ENCODE assay signal across 14 cellular contexts in genomic region chr16:30882429-30883310, GRCh38. TPM values are rescaled to one million over a fixed set of nuclear protein-coding genes. Genes with fewer than 3 reads are reported as not detected.
DNase-seq lines count a peak whose midpoint lies in the region; ATAC-seq and TF ChIP-seq lines count a peak whose summit lies in the region.
"Had no signal": no experiment of that assay in that cellular context is flagged by ENCODE, and none has a peak within 500 bp of the region (broad histone marks: within the 10 kb centered on the region; RNA-seq: fewer than 3 reads in every experiment).

No MANE protein-coding gene starts in this region.

- intact Hi-C loops in CD14-positive monocyte (cut with micrococcal nuclease) = no loop called here

- H3K4me1 Mint-ChIP-seq in CD14-positive monocyte = peaks cover 4% of the 10 kb centered on the region
- H3K4me1 Mint-ChIP-seq in activated CD8-positive, alpha-beta T cell treated with anti-CD3 and anti-CD28 coated beads, Interleukin-2, amount 10 ng/mL, durations not matched to agents 7 days and 5 days (ENCODE audit: low read depth) = peaks cover 34% of the 10 kb centered on the region
- peaks cover 20 to 42% (median 24%) of the 10 kb centered on the region in 3 donors for H3K4me1 Mint-ChIP-seq in naive B cell

- H3K36me3 ChIP-seq in H7 (replicated peaks; ENCODE audit: control insufficient read depth, insufficient read depth, low read length) = no peaks in the 10 kb centered on the region; the same call in 1 of the 2 replicates

- H3K27me3 ChIP-seq in H7 (ENCODE audit: control insufficient read depth, insufficient read depth, low read length) = no peaks in the 10 kb centered on the region

- no peaks in the 10 kb centered on the region for H3K9me3 Mint-ChIP-seq in CD14-positive monocyte
- H3K9me3 Mint-ChIP-seq in activated CD8-positive, alpha-beta T cell treated with anti-CD3 and anti-CD28 coated beads, Interleukin-2, amount 10 ng/mL, durations not matched to agents 7 days and 5 days (ENCODE audit: insufficient read depth) = no peaks in the 10 kb centered on the region
- H3K9me3 Mint-ChIP-seq in naive B cell = no peaks in the 10 kb centered on the region
- H3K9me3 Mint-ChIP-seq: CD4-positive, alpha-beta T cell; IgD-negative memory B cell had no signal

- H3K27ac Mint-ChIP-seq in CD14-positive monocyte = peak overlapping the region in 4 of 7 donors; percentile 15 to 76 (median 56)
- H3K27ac Mint-ChIP-seq in activated CD8-positive, alpha-beta T cell treated with anti-CD3 and anti-CD28 coated beads, Interleukin-2, amount 10 ng/mL, durations not matched to agents 7 days and 5 days = peak overlapping the region; percentile 87
- H3K27ac Mint-ChIP-seq in naive B cell = peak overlapping the region in 5 of 6 donors; percentile 30 to 86 (median 51)
- H3K27ac Mint-ChIP-seq: CD4-positive, alpha-beta T cell had no signal

- H3K27me3 Mint-ChIP-seq in CD14-positive monocyte (ENCODE audit: low read depth in 3 of 3) = peaks cover 0 to 2% (median 0%) of the 10 kb centered on the region in 3 donors
- H3K27me3 Mint-ChIP-seq in activated CD8-positive, alpha-beta T cell treated with anti-CD3 and anti-CD28 coated beads, Interleukin-2, amount 10 ng/mL, durations not matched to agents 7 days and 5 days (ENCODE audit: low read depth) = no peaks in the 10 kb centered on the region
- H3K27me3 Mint-ChIP-seq in naive B cell = no peaks in the 10 kb centered on the region
- H3K27me3 Mint-ChIP-seq: CD4-positive, alpha-beta T cell; IgD-negative memory B cell had no signal

- H3K4me3 ChIP-seq in H7 (ENCODE audit: insufficient read depth, low read depth, low read length) = no peak overlapping the region

- no peak for DNase-seq in CD14-positive monocyte (ENCODE audit: low spot score)
- peak; percentile 54 for DNase-seq in H7
- peak; percentile 30 for DNase-seq in activated CD8-positive, alpha-beta T cell treated with anti-CD3 and anti-CD28 coated beads, Interleukin-2, amount 10 ng/mL, durations not matched to agents 7 days and 5 days
- no peak for DNase-seq in naive B cell
- no peak for DNase-seq in left lobe of liver (ENCODE audit: low spot score)
- DNase-seq in cerebellar nuclear complex (lab: John Stamatoyannopoulos, UW) = no peak
- DNase-seq in NCI-H1694 treated with DMSO at 0.1 percent for 48 hours (lab: John Stamatoyannopoulos, UW) = no peak
- DNase-seq: CD4-positive, alpha-beta T cell; GF-D8; hypothalamus; OCI-M1; retina had no signal

- CTCF ChIA-PET in activated CD8-positive, alpha-beta T cell treated with anti-CD3 and anti-CD28 coated beads, Interleukin-2, amount 10 ng/mL, durations not matched to agents 7 days and 5 days (lab: Charles Lee) = interaction anchor here (1.2 to 1.6 kb wide), 2 partner anchors 38 kb away, joined by 4 to 5 read pairs; no protein-coding TSS in a partner anchor

- no peak for TF ChIP-seq CTCF in CD14-positive monocyte (IDR thresholded peaks at IDR 0.05)

- peak; percentile 54 for ATAC-seq in activated CD8-positive, alpha-beta T cell treated with anti-CD3 and anti-CD28 coated beads, Interleukin-2, amount 10 ng/mL, durations not matched to agents 7 days and 5 days
- ATAC-seq in naive B cell (ENCODE audit: low read depth in 2 of 2) = no peak
- ATAC-seq in HG03469 (IDR thresholded peaks at IDR 0.05; ENCODE audit: unreplicated experiment) = no peak
- ATAC-seq in left lobe of liver = no peak

- H3K36me3 Mint-ChIP-seq in CD14-positive monocyte (peaks cover 46 to 79% of the 10 kb centered on the region in 2 donors), naive B cell (peaks cover 0 to 7% of the 10 kb centered on the region in 2 donors)
- peaks cover 38% of the 10 kb centered on the region for H3K36me3 Mint-ChIP-seq in activated CD8-positive, alpha-beta T cell treated with anti-CD3 and anti-CD28 coated beads, Interleukin-2, amount 10 ng/mL, durations not matched to agents 7 days and 5 days (ENCODE audit: low read depth)

- POLR2A ChIA-PET in activated CD8-positive, alpha-beta T cell treated with anti-CD3 and anti-CD28 coated beads, Interleukin-2, amount 10 ng/mL, durations not matched to agents 7 days and 5 days (lab: Charles Lee) = interaction anchor here (1.9 kb wide), 1 partner anchor 19 kb away, joined by 14 read pairs; no protein-coding TSS in a partner anchor

- H3K4me3 Mint-ChIP-seq in CD14-positive monocyte = no peak overlapping the region
- H3K4me3 Mint-ChIP-seq in activated CD8-positive, alpha-beta T cell treated with anti-CD3 and anti-CD28 coated beads, Interleukin-2, amount 10 ng/mL, durations not matched to agents 7 days and 5 days = peak overlapping the region; percentile 5
- H3K4me3 Mint-ChIP-seq in naive B cell = peak overlapping the region in 2 of 8 donors; percentile 59 to 74
- H3K4me3 Mint-ChIP-seq: CD4-positive, alpha-beta T cell had no signal

RNA-seq across cellular contexts. Expression of gene BCL7C, which starts 11.2 kb away (rescaled TPM):
- polyA plus RNA-seq in CD14-positive monocyte (10 to 100 TPM; 17.4 to 19.1 TPM), naive B cell (ENCODE audit: low read depth in 6 of 6) (10 to 100 TPM; 29.4 to 40.3 (median 33.1) TPM)
- 16.4 and 35.5 TPM in 2 replicates for total RNA-seq in H7 (2014; rRNA removed; shearing (Covaris generic))
- 10 to 100 TPM; 30.3 to 34.5 TPM for total RNA-seq in activated CD8-positive, alpha-beta T cell treated with anti-CD3 and anti-CD28 coated beads, Interleukin-2, amount 10 ng/mL, durations not matched to agents 7 days and 5 days
- total RNA-seq in left lobe of liver = 6.2 TPM

RNA-seq across cellular contexts. Expression of gene CTF1, which starts 13.7 kb away (rescaled TPM):
- polyA plus RNA-seq in CD14-positive monocyte (not detected), naive B cell (ENCODE audit: low read depth in 6 of 6) (under 1 TPM in 3 of 6 donors, not detected in 3; 0.40 to 0.67 (median 0.47) TPM)
- 2.0 TPM in 2 replicates for total RNA-seq in H7 (2014; rRNA removed; shearing (Covaris generic))
- total RNA-seq in activated CD8-positive, alpha-beta T cell treated with anti-CD3 and anti-CD28 coated beads, Interleukin-2, amount 10 ng/mL, durations not matched to agents 7 days and 5 days = under 1 TPM; 0.23 to 0.34 TPM
- 0.58 TPM for total RNA-seq in left lobe of liver
- polyA plus RNA-seq: IgD-negative memory B cell had no signal

RNA-seq across cellular contexts. Expression of gene FBXL19, which starts 40.7 kb away (rescaled TPM):
- polyA plus RNA-seq in CD14-positive monocyte (under 1 TPM in 1 of 2 donors, not detected in 1; 0.14 TPM), naive B cell (ENCODE audit: low read depth in 6 of 6) (under 1 TPM in 4 of 6 donors, not detected in 2; 0.21 to 0.48 (median 0.27) TPM)
- total RNA-seq in H7 (2014; rRNA removed; shearing (Covaris generic)) = 78.3 and 89.8 TPM in 2 replicates
- 10 to 100 TPM; 22.7 to 23.1 TPM for total RNA-seq in activated CD8-positive, alpha-beta T cell treated with anti-CD3 and anti-CD28 coated beads, Interleukin-2, amount 10 ng/mL, durations not matched to agents 7 days and 5 days
- 3.6 TPM for total RNA-seq in left lobe of liver

Comparison
In these comparisons a context has a peak if more than half of its experiments do, and no peak if none do; other contexts are left out.
1. DNase-seq: peak in H7 (single experiment) and activated CD8-positive, alpha-beta T cell treated with anti-CD3 and anti-CD28 coated beads, Interleukin-2, amount 10 ng/mL, durations not matched to agents 7 days and 5 days (single experiment); none in CD14-positive monocyte (single experiment), naive B cell (single experiment), left lobe of liver (single experiment), cerebellar nuclear complex (0 of 2) and NCI-H1694 treated with DMSO at 0.1 percent for 48 hours (single experiment).
2. Peak in every context shown above with its lines, with median percentiles within 50 percentile points of each other: H3K27ac Mint-ChIP-seq.